In the genomic region with DNA sequence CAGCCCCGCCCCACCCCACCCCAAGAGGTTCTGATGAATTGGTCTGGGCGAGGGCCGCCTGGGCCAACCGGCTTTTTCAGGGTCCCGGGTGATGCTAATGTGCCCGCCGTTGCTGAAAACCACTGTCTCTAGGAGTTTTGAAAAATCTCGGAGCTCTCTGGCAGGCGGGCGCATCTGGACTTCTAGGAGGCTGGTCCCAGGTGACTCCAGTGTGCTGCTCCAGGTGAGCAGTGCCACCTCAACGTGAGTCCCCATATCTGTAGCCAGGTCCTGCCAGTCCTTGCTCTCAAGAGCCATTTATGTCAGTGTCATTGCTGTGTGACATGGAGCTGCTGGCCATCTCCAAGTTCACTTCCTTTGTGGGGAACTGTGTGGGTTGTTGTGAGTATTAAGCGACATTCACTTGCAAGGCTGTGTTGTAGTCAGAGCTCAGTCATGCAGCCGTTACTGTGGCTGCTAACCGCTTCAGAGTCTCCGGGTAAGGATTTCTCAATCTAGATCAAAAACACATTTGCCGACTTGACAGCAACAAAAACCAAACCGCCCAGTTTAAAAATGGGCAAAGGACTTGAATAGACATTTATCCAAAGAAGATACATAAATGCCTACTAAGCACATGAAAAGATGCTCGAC, we compare ENCODE assay signal across 8 cellular contexts. TPM values are rescaled to one million over a fixed set of nuclear protein-coding genes. Genes with fewer than 3 reads are reported as not detected.
DNase-seq lines count a peak whose midpoint lies in the region; ATAC-seq and TF ChIP-seq lines count a peak whose summit lies in the region.

A gene (minus strand): TSS at position 361 of the 633 bp plus-strand sequence. CDS start 8,264 bp downstream, outside the sequence.

- POLR2A ChIA-PET in Panc1 (lab: Charles Lee): interaction anchor here (0.7 kb wide), 1 partner anchor 125 kb away, joined by 8 read pairs; no protein-coding TSS in a partner anchor

- H3K36me3 Mint-ChIP-seq in activated naive CD4-positive, alpha-beta T cell treated with anti-CD3 and anti-CD28 coated beads, Interleukin-2, amount 50 U/mL, for 24 hours: no peaks in the 10 kb centered on the region

- no peak for TF ChIP-seq CTCF in Panc1 (IDR thresholded peaks at IDR 0.05)

- peaks cover 5% of the 10 kb centered on the region; the same call in 1 of the 2 replicates for H3K27me3 ChIP-seq in Panc1 (ENCODE audit: control insufficient read depth, insufficient read depth, low read length)
- no peaks in the 10 kb centered on the region for H3K27me3 ChIP-seq in iPS DF 6.9 (ENCODE audit: control insufficient read depth, insufficient read depth, low read length)

- no peak for ATAC-seq in Panc1

- H3K9me3 ChIP-seq in Panc1 (ENCODE audit: control insufficient read depth, insufficient read depth, low read depth, low read length): no peaks in the 10 kb centered on the region
- no peaks in the 10 kb centered on the region for H3K9me3 ChIP-seq in iPS DF 6.9 (ENCODE audit: control insufficient read depth, insufficient read depth, low read length)

- H3K4me1 Mint-ChIP-seq in activated naive CD4-positive, alpha-beta T cell treated with anti-CD3 and anti-CD28 coated beads, Interleukin-2, amount 50 U/mL, for 24 hours: peaks cover 13% of the 10 kb centered on the region

- H3K36me3 ChIP-seq in Panc1 (ENCODE audit: control insufficient read depth, insufficient read depth, low read length) (no peaks in the 10 kb centered on the region), iPS DF 6.9 (ENCODE audit: control insufficient read depth, insufficient read depth, low read length) (no peaks in the 10 kb centered on the region)

- H3K4me1 ChIP-seq in Panc1 (ENCODE audit: control insufficient read depth, insufficient read depth, low read length) (peaks cover 4% of the 10 kb centered on the region; the same call in 1 of the 2 replicates), iPS DF 6.9 (ENCODE audit: control insufficient read depth, insufficient read depth, low read length) (peaks cover 2% of the 10 kb centered on the region)

- no peaks in the 10 kb centered on the region for H3K9me3 Mint-ChIP-seq in activated naive CD4-positive, alpha-beta T cell treated with anti-CD3 and anti-CD28 coated beads, Interleukin-2, amount 50 U/mL, for 24 hours

- DNase-seq in CD1c-positive myeloid dendritic cell (ENCODE audit: extremely low spot score) (peak; percentile 91), Panc1 (ENCODE audit: low read depth, low spot score) (no peak), iPS DF 6.9 (ENCODE audit: low read depth, low spot score) (no peak), NCI-H2081 (lab: John Stamatoyannopoulos, UW) (no peak), NCI-H1092 (lab: John Stamatoyannopoulos, UW) (no peak), NCI-H774 (lab: John Stamatoyannopoulos, UW) (no peak)
- peak; percentile 42 to 56 (median 53) for DNase-seq in stimulated activated CD4-positive, alpha-beta T cell treated with anti-CD3 and anti-CD28 coated beads, Interleukin-12 subunit alpha, Interleukin-12 subunit beta, amount 100 ng/mL, for 48 hours (ENCODE audit: low read depth in 2 of 3, low spot score in 1 of 3)

- H3K27ac ChIP-seq in Panc1 (ENCODE audit: low read length) (no peak within 1 kb of the TSS), iPS DF 6.9 (ENCODE audit: low read length) (no peak within 1 kb of the TSS)

- intact Hi-C loops in Panc1 (cut with micrococcal nuclease; ENCODE audit: unreplicated experiment): no loop called here

- no TSS peak for BruUV-seq in Panc1 (replicated peaks; lab: Mats Ljungman, UMichigan)

- H3K27me3 Mint-ChIP-seq in activated naive CD4-positive, alpha-beta T cell treated with anti-CD3 and anti-CD28 coated beads, Interleukin-2, amount 50 U/mL, for 24 hours: no peaks in the 10 kb centered on the region

- in situ Hi-C loops in Panc1 (cut with HindIII; ENCODE audit: low pct_unique_long_range_greater_than_20kb, low sequenced_read_pairs): no loop called here

- CTCF ChIA-PET in Panc1 (lab: Charles Lee): no interaction called here

- H3K4me3 Mint-ChIP-seq in activated naive CD4-positive, alpha-beta T cell treated with anti-CD3 and anti-CD28 coated beads, Interleukin-2, amount 50 U/mL, for 24 hours: peak within 1 kb of the TSS; percentile 82

- H3K4me3 ChIP-seq in Panc1 (ENCODE audit: low read depth in 2 of 2, low read length in 2 of 2) (peak within 1 kb of the TSS; percentile 54 to 60), iPS DF 6.9 (ENCODE audit: low read length) (peak within 1 kb of the TSS; percentile 40; the same call in 1 of the 2 replicates)

- no CpG with 5 or more reads among the region's 18 CpGs for WGBS in iPS DF 6.9 (ENCODE audit: insufficient coverage, insufficient read length)

- H3K27ac Mint-ChIP-seq in activated naive CD4-positive, alpha-beta T cell treated with anti-CD3 and anti-CD28 coated beads, Interleukin-2, amount 50 U/mL, for 24 hours: no peak within 1 kb of the TSS

RNA-seq across cellular contexts. Expression of the gene that starts here (rescaled TPM):
- total RNA-seq in Panc1 (2021; ENCODE audit: unreplicated experiment): not detected
- not detected for polyA plus RNA-seq in Panc1 (2012; ENCODE audit: insufficient read length)

Comparison
In these comparisons a context has a peak if more than half of its experiments do, and no peak if none do; other contexts are left out.
1. DNase-seq: peak in CD1c-positive myeloid dendritic cell (single experiment) and stimulated activated CD4-positive, alpha-beta T cell treated with anti-CD3 and anti-CD28 coated beads, Interleukin-12 subunit alpha, Interleukin-12 subunit beta, amount 100 ng/mL, for 48 hours (3 of 3); none in Panc1 (single experiment), iPS DF 6.9 (single experiment), NCI-H2081 (0 of 2), NCI-H1092 (single experiment) and NCI-H774 (single experiment).